ENCODE assay signal across 1 cellular context in the genomic region with DNA sequence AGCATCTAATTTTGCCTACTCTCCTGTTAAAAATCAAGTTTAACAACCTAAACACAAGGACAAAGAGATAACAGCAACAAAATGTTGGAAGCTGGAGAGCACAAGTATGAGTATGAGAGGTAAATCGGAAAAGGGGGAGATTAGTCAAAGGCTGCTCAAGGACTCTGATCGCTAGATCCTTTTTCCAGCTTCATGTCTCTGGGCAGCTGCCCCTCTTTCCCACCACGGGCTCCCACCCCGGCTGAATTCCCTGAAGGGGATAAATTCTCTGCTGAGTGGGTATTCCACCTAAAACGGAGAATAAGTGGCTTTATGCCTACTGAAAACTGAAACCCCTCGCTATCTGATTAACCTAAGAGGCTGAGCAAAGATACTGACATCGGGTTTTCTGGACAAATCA.
TF ChIP-seq lines count a peak whose summit lies in the region.

No MANE protein-coding gene starts in this region.

TF ChIP-seq in HCT116, 20 proteins besides CTCF, POLR2A, EP300 and RAD21 (continued from another document):
- TF ChIP-seq REST (IDR thresholded peaks at IDR 0.05; ENCODE audit: low read depth): no peak
- no peak for TF ChIP-seq TCF7L2 (IDR thresholded peaks at IDR 0.05; ENCODE audit: borderline replicate concordance, extremely low read depth, insufficient read depth, insufficient read length)
- TF ChIP-seq EGR1 (IDR thresholded peaks at IDR 0.05; ENCODE audit: low read depth): no peak
- TF ChIP-seq POLR2AphosphoS5 (IDR thresholded peaks at IDR 0.05; ENCODE audit: low read depth, low read length): no peak
- no peak for TF ChIP-seq ATF3 (IDR thresholded peaks at IDR 0.05)
- no peak for TF ChIP-seq CBX3 (IDR thresholded peaks at IDR 0.05; ENCODE audit: low read depth)
- no peak for TF ChIP-seq EZH2 (IDR thresholded peaks at IDR 0.05)
- no peak for TF ChIP-seq ELF1 (IDR thresholded peaks at IDR 0.05; ENCODE audit: borderline replicate concordance, low read depth)
- TF ChIP-seq ZFX (IDR thresholded peaks at IDR 0.05): no peak
- no peak for TF ChIP-seq YY1 (IDR thresholded peaks at IDR 0.05; ENCODE audit: extremely low read depth, insufficient replicate concordance, low read depth, low read length)
- no peak for TF ChIP-seq JUND (IDR thresholded peaks at IDR 0.05)
